In genomic region chr6:41531591-41532582, GRCh38 we compare ENCODE assay signal across 8 cellular contexts. TPM values are rescaled to one million over a fixed set of nuclear protein-coding genes. Genes with fewer than 3 reads are reported as not detected.
DNase-seq lines count a peak whose midpoint lies in the region; ATAC-seq and TF ChIP-seq lines count a peak whose summit lies in the region.

No MANE protein-coding gene starts in this region.

- H3K27me3 ChIP-seq in mesendoderm (ENCODE audit: insufficient read depth, low read length, poor library complexity): no peaks in the 10 kb centered on the region

- WGBS in mesendoderm (ENCODE audit: extremely low coverage, insufficient coverage, low lambda C conversion rate): no CpG with 5 or more reads among the region's 22 CpGs

- no peaks in the 10 kb centered on the region for H3K79me2 ChIP-seq in mesendoderm (ENCODE audit: control insufficient read depth, insufficient read depth, low read length)

- H3K4me2 ChIP-seq in mesendoderm (ENCODE audit: low read length): no peak overlapping the region

- H4K5ac ChIP-seq in mesendoderm (ENCODE audit: low read length): no peak overlapping the region

- no peak overlapping the region for H2BK5ac ChIP-seq in mesendoderm (ENCODE audit: low read length)

- no peak overlapping the region for H3K9ac ChIP-seq in mesendoderm (ENCODE audit: low read length)

- no peak for TF ChIP-seq CTCF in GM12865 (IDR thresholded peaks at IDR 0.05; ENCODE audit: insufficient read depth, low read depth, low read length, missing control alignments)

- H2BK15ac ChIP-seq in mesendoderm (replicated peaks; ENCODE audit: low read depth): no peak overlapping the region

- H3K36me3 ChIP-seq in KOPT-K1 (ENCODE audit: insufficient read depth, low read length): no peaks in the 10 kb centered on the region
- no peaks in the 10 kb centered on the region for H3K36me3 ChIP-seq in mesendoderm (ENCODE audit: control insufficient read depth, insufficient read depth, low read length)

- no peaks in the 10 kb centered on the region for H3K9me3 ChIP-seq in KOPT-K1 (ENCODE audit: insufficient read depth, low read length, poor library complexity, severe bottlenecking)

- H3K79me1 ChIP-seq in mesendoderm (ENCODE audit: low read length): no peaks in the 10 kb centered on the region

- H3K4ac ChIP-seq in mesendoderm (ENCODE audit: low read depth, low read length): no peak overlapping the region

- no peak overlapping the region for H2BK120ac ChIP-seq in mesendoderm (ENCODE audit: low read depth, low read length)

- peak overlapping the region; percentile 45 for H3K27ac ChIP-seq in KOPT-K1 (ENCODE audit: low read depth, low read length, poor library complexity, severe bottlenecking)
- no peak overlapping the region for H3K27ac ChIP-seq in mesendoderm (ENCODE audit: low read depth, low read length)

- H3K23ac ChIP-seq in mesendoderm (ENCODE audit: low read length): no peak overlapping the region

- peak overlapping the region; percentile 29 for H3K4me3 ChIP-seq in GM12865 (ENCODE audit: low read depth, low read length)
- H3K4me3 ChIP-seq in mesendoderm (ENCODE audit: low read length): no peak overlapping the region

- peaks cover 3% of the 10 kb centered on the region for H3K4me1 ChIP-seq in mesendoderm (ENCODE audit: control insufficient read depth, low read depth, low read length)

- no peak overlapping the region for H2AK5ac ChIP-seq in mesendoderm (ENCODE audit: low read length)

- DNase-seq in GM12865 (ENCODE audit: low read depth) (peak; percentile 93), mesendoderm (no peak), medulla oblongata (ENCODE audit: extremely low spot score) (no peak)
- peak; percentile 43 for DNase-seq in activated CD4-positive, alpha-beta T cell treated with anti-CD3 and anti-CD28 coated beads, Interleukin-2, amount 50 U/mL, for 1 hour
- DNase-seq in stimulated activated CD4-positive, alpha-beta T cell treated with anti-CD3 and anti-CD28 coated beads, Interleukin-4, amount 100 ng/mL, for 24 hours: peak; percentile 85

- H4K8ac ChIP-seq in mesendoderm (ENCODE audit: low read depth, low read length): no peak overlapping the region

- no peak overlapping the region for H3K56ac ChIP-seq in mesendoderm (ENCODE audit: low read length)

- no peak overlapping the region for H3K18ac ChIP-seq in mesendoderm (ENCODE audit: low read length)

- ATAC-seq in GM21576 (IDR thresholded peaks at IDR 0.05; ENCODE audit: unreplicated experiment): peak; percentile 84
- peak; percentile 17 for ATAC-seq in esophagus mucosa

RNA-seq across cellular contexts. Expression of gene FOXP4, which starts 14.3 kb away (rescaled TPM):
- 12.0 TPM for total RNA-seq in esophagus mucosa
- 9.2 TPM for polyA plus RNA-seq in mesendoderm (2013, experiment 1 of 2)
- 8.4 TPM for polyA plus RNA-seq in mesendoderm (2013, experiment 2 of 2)

Comparison
In these comparisons a context has a peak if more than half of its experiments do, and no peak if none do; other contexts are left out.
1. DNase-seq: peak in GM12865 (single experiment), activated CD4-positive, alpha-beta T cell treated with anti-CD3 and anti-CD28 coated beads, Interleukin-2, amount 50 U/mL, for 1 hour (single experiment) and stimulated activated CD4-positive, alpha-beta T cell treated with anti-CD3 and anti-CD28 coated beads, Interleukin-4, amount 100 ng/mL, for 24 hours (single experiment); none in mesendoderm (single experiment) and medulla oblongata (single experiment).